In the genomic region with DNA sequence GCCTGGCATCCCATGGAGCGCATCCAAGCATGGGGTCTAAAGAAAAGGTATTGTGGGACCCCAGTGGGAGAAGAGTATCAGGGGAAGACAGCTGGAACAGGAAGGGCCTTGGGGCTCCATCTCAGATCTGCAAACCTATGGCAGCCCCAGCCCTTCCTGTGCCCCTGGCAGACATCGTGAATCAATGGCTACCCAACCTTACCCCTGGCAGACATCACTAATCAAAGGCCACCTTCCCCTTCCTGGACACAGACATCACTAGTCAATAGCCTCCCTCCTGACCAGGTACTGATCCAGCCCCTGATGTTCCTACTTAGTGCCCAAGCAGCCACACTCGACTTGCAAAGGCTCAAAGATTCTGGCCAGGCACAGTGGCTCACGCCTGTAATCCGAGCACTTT, we compare ENCODE assay signal across 30 cellular contexts. TPM values are rescaled to one million over a fixed set of nuclear protein-coding genes. Genes with fewer than 3 reads are reported as not detected.
"Had no signal": no experiment of that assay in that cellular context is flagged by ENCODE, and none has a peak within 500 bp of the region (broad histone marks: within the 10 kb centered on the region; RNA-seq: fewer than 3 reads in every experiment).

No MANE protein-coding gene starts in this region.

- H3K36me3 ChIP-seq: stomach, suprapubic skin, thoracic aorta, thyroid gland, tibial artery, tibial nerve, transverse colon, upper lobe of left lung, upper lobe of right lung, uterus, vagina had no signal

- H3K4me3 Mint-ChIP-seq: stimulated activated effector memory CD8-positive, alpha-beta T cell treated with anti-CD3 and anti-CD28 coated beads, Interleukin-12 subunit alpha, Interleukin-12 subunit beta, amount 100 ng/mL, for 72 hours; stimulated activated memory B cell treated with anti-CD40 and anti-IgM and Interleukin-4, amounts not matched to agents 10 μg/mL and 1 μg/mL and 100 μg/mL, for 72 hours; stimulated activated naive B cell treated with anti-CD40 and anti-IgM and Interleukin-4, amounts not matched to agents 10 μg/mL and 1 μg/mL and 100 μg/mL, for 72 hours; stimulated activated naive CD8-positive, alpha-beta T cell treated with anti-CD3 and anti-CD28 coated beads, Interleukin-15, amount 100 ng/mL, for 72 hours; stimulated activated naive CD8-positive, alpha-beta T cell treated with anti-CD3 and anti-CD28 coated beads, Interleukin-15, Interleukin-2, amounts not matched to agents 100 ng/mL and 50 ng/mL, for 24 hours; type B pancreatic cell had no signal

- H3K4me3 ChIP-seq: stomach, suprapubic skin, testis, thoracic aorta, thyroid gland, tibial artery, tibial nerve, transverse colon, upper lobe of left lung, upper lobe of right lung, uterus, vagina had no signal

- H3K27ac ChIP-seq: stomach, suprapubic skin, testis, thoracic aorta, thyroid gland, tibial artery, tibial nerve, transverse colon, upper lobe of left lung, upper lobe of right lung, uterus, vagina had no signal

- H3K9me3 Mint-ChIP-seq: stimulated activated effector memory CD8-positive, alpha-beta T cell treated with anti-CD3 and anti-CD28 coated beads, Interleukin-12 subunit alpha, Interleukin-12 subunit beta, amount 100 ng/mL, for 72 hours; stimulated activated memory B cell treated with anti-CD40 and anti-IgM and Interleukin-4, amounts not matched to agents 10 μg/mL and 1 μg/mL and 100 μg/mL, for 72 hours; stimulated activated naive CD8-positive, alpha-beta T cell treated with anti-CD3 and anti-CD28 coated beads, Interleukin-15, amount 100 ng/mL, for 72 hours; stimulated activated naive CD8-positive, alpha-beta T cell treated with anti-CD3 and anti-CD28 coated beads, Interleukin-15, Interleukin-2, amounts not matched to agents 100 ng/mL and 50 ng/mL, for 24 hours; type B pancreatic cell had no signal

- H3K27ac Mint-ChIP-seq: stimulated activated effector memory CD8-positive, alpha-beta T cell treated with anti-CD3 and anti-CD28 coated beads, Interleukin-12 subunit alpha, Interleukin-12 subunit beta, amount 100 ng/mL, for 72 hours; stimulated activated memory B cell treated with anti-CD40 and anti-IgM and Interleukin-4, amounts not matched to agents 10 μg/mL and 1 μg/mL and 100 μg/mL, for 72 hours; stimulated activated naive B cell treated with anti-CD40 and anti-IgM and Interleukin-4, amounts not matched to agents 10 μg/mL and 1 μg/mL and 100 μg/mL, for 72 hours; stimulated activated naive CD8-positive, alpha-beta T cell treated with anti-CD3 and anti-CD28 coated beads, Interleukin-15, amount 100 ng/mL, for 72 hours; stimulated activated naive CD8-positive, alpha-beta T cell treated with anti-CD3 and anti-CD28 coated beads, Interleukin-15, Interleukin-2, amounts not matched to agents 100 ng/mL and 50 ng/mL, for 24 hours; type B pancreatic cell had no signal

- FAIRE-seq: urothelium cell line had no signal

- ATAC-seq: stimulated activated effector memory CD8-positive, alpha-beta T cell treated with anti-CD3 and anti-CD28 coated beads, Interleukin-12 subunit alpha, Interleukin-12 subunit beta, amount 100 ng/mL, for 72 hours; stimulated activated memory B cell treated with anti-CD40 and anti-IgM and Interleukin-4, amounts not matched to agents 10 μg/mL and 1 μg/mL and 100 μg/mL, for 72 hours; stimulated activated naive B cell treated with anti-CD40 and anti-IgM and Interleukin-4, amounts not matched to agents 10 μg/mL and 1 μg/mL and 100 μg/mL, for 72 hours; stimulated activated naive CD8-positive, alpha-beta T cell treated with anti-CD3 and anti-CD28 coated beads, Interleukin-15, amount 100 ng/mL, for 72 hours; stimulated activated naive CD8-positive, alpha-beta T cell treated with anti-CD3 and anti-CD28 coated beads, Interleukin-15, Interleukin-2, amounts not matched to agents 100 U/mL and 50 U/mL, for 24 hours; upper lobe of right lung had no signal

- H3K27me3 ChIP-seq: suprapubic skin, testis, thyroid gland, tibial nerve, transverse colon, upper lobe of left lung, upper lobe of right lung, uterus, vagina had no signal

- DNase-seq: stimulated activated CD4-positive, alpha-beta T cell treated with anti-CD3 and anti-CD28 coated beads, Interleukin-2, amount 100 ng/mL, for 48 hours; stimulated activated CD4-positive, alpha-beta T cell treated with anti-CD3 and anti-CD28 coated beads, Interleukin-4, amount 100 ng/mL, for 1 hour; stimulated activated CD4-positive, alpha-beta T cell treated with anti-CD3 and anti-CD28 coated beads, Interleukin-4, amount 100 ng/mL, for 24 hours; stimulated activated CD4-positive, alpha-beta T cell treated with anti-CD3 and anti-CD28 coated beads, Interleukin-4, amount 100 ng/mL, for 4 hours; stimulated activated CD8-positive, alpha-beta memory T cell treated with anti-CD3 and anti-CD28 coated beads, Interleukin-4, amount 100 ng/mL, for 48 hours; stimulated activated naive B cell treated with anti-CD40 and anti-IgM and Interleukin-4, amounts not matched to agents 10 μg/mL and 1 μg/mL and 100 μg/mL, for 72 hours; stimulated activated naive CD4-positive, alpha-beta T cell; stimulated activated naive CD4-positive, alpha-beta T cell treated with Interleukin-2 at 50 U/mL for 16 hours; stimulated activated naive CD8-positive, alpha-beta T cell treated with anti-CD3 and anti-CD28 coated beads, Interleukin-15, amount 100 ng/mL, for 72 hours; stimulated activated naive CD8-positive, alpha-beta T cell treated with anti-CD3 and anti-CD28 coated beads, Interleukin-15, Interleukin-2, amounts not matched to agents 100 U/mL and 50 U/mL, for 24 hours; stomach; substantia nigra; testis; thyroid gland; tibial artery; transverse colon; trophoblast cell; upper lobe of left lung; upper lobe of right lung; uterus had no signal

- H3K4me1 ChIP-seq: stomach, suprapubic skin, testis, thyroid gland, tibial artery, tibial nerve, transverse colon, upper lobe of left lung, upper lobe of right lung, uterus, vagina had no signal

- H3K36me3 Mint-ChIP-seq: stimulated activated memory B cell treated with anti-CD40 and anti-IgM and Interleukin-4, amounts not matched to agents 10 μg/mL and 1 μg/mL and 100 μg/mL, for 72 hours; stimulated activated naive B cell treated with anti-CD40 and anti-IgM and Interleukin-4, amounts not matched to agents 10 μg/mL and 1 μg/mL and 100 μg/mL, for 72 hours; type B pancreatic cell had no signal

- H3K27me3 Mint-ChIP-seq: stimulated activated naive CD8-positive, alpha-beta T cell treated with anti-CD3 and anti-CD28 coated beads, Interleukin-15, amount 100 ng/mL, for 72 hours; stimulated activated naive CD8-positive, alpha-beta T cell treated with anti-CD3 and anti-CD28 coated beads, Interleukin-15, Interleukin-2, amounts not matched to agents 100 ng/mL and 50 ng/mL, for 24 hours; type B pancreatic cell had no signal

- H3K9me3 ChIP-seq: suprapubic skin, testis, thoracic aorta, thyroid gland, tibial artery, transverse colon, upper lobe of left lung, upper lobe of right lung, uterus, vagina had no signal

RNA-seq across cellular contexts. Expression of a gene that starts 15.8 kb away (rescaled TPM):
- total RNA-seq: temporal lobe had no signal
